Comparison of ENCODE assay signal across 11 cellular contexts in the genomic region with DNA sequence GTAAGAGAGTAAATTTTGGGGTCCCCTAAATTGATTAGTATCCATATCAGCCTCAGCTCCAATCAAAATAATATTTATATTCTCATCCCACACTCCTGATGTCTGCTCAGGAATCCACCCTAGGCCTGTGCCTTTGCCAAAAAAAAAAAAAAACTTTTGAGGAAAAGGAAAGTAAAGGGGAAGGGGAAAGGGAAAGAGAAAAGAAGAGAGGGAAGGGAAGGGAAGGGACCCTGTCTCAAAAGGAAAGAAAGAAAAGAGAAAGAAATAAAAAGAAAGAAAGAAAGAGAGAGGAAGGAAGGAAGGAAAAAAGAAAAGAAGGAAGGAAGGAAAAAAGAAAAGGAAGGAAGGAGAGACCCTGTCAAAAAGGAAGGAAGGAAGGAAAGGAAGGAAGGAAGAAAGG.
"Had no signal": no experiment of that assay in that cellular context is flagged by ENCODE, and none has a peak within 500 bp of the region (broad histone marks: within the 10 kb centered on the region; RNA-seq: fewer than 3 reads in every experiment).

No MANE protein-coding gene starts in this region.

- DNase-seq: cerebellar nuclear complex had no signal

- H3K27me3 ChIP-seq: brain microvascular endothelial cell, cardiac muscle cell had no signal

- H3K4me3 ChIP-seq: cardiac muscle cell, MG63, SJSA1 had no signal

- H3K36me3 Mint-ChIP-seq: activated naive CD4-positive, alpha-beta T cell treated with anti-CD3 and anti-CD28 coated beads, Interleukin-2, amount 10 ng/mL, durations not matched to agents 7 days and 5 days; activated naive CD8-positive, alpha-beta T cell treated with anti-CD3 and anti-CD28 coated beads for 36 hours had no signal

- H3K27ac ChIP-seq: brain microvascular endothelial cell, cardiac muscle cell, SJSA1 had no signal

- H3K27ac Mint-ChIP-seq: activated CD4-positive, alpha-beta memory T cell treated with anti-CD3 and anti-CD28 coated beads, Interleukin-2, amount 10 ng/mL, durations not matched to agents 7 days and 5 days; activated naive CD4-positive, alpha-beta T cell treated with anti-CD3 and anti-CD28 coated beads, Interleukin-2, amount 10 ng/mL, durations not matched to agents 7 days and 5 days; activated naive CD8-positive, alpha-beta T cell treated with anti-CD3 and anti-CD28 coated beads for 36 hours; activated T-cell treated with anti-CD3 and anti-CD28 coated beads, Interleukin-2, amount 50 U/mL, for 72 hours; activated T-helper 2 cell treated with anti-CD3 and anti-CD28 coated beads, Interferon-gamma antibody, Interleukin-2, Interleukin-4, amounts not matched to agents 10 μg/mL and 5 μg/mL and 100 μg/mL, durations not matched to agents 14 hours and 24 hours and 36 hours; T-helper 1 cell treated with Interleukin-12 subunit alpha and Interleukin-12 subunit beta and Interleukin-4 antibody, amounts not matched to agents 30 μg/mL and 1 μg/mL, for 36 hours had no signal

- H3K36me3 ChIP-seq: brain microvascular endothelial cell, cardiac muscle cell, MG63, SJSA1 had no signal

- H3K9me3 Mint-ChIP-seq: activated CD4-positive, alpha-beta memory T cell treated with anti-CD3 and anti-CD28 coated beads, Interleukin-2, amount 10 ng/mL, durations not matched to agents 7 days and 5 days; activated naive CD4-positive, alpha-beta T cell treated with anti-CD3 and anti-CD28 coated beads, Interleukin-2, amount 10 ng/mL, durations not matched to agents 7 days and 5 days; activated naive CD8-positive, alpha-beta T cell treated with anti-CD3 and anti-CD28 coated beads for 36 hours; activated T-cell treated with anti-CD3 and anti-CD28 coated beads, Interleukin-2, amount 50 U/mL, for 72 hours; activated T-helper 2 cell treated with anti-CD3 and anti-CD28 coated beads, Interferon-gamma antibody, Interleukin-2, Interleukin-4, amounts not matched to agents 10 μg/mL and 5 μg/mL and 100 μg/mL, durations not matched to agents 14 hours and 24 hours and 36 hours; T-helper 1 cell treated with Interleukin-12 subunit alpha and Interleukin-12 subunit beta and Interleukin-4 antibody, amounts not matched to agents 30 μg/mL and 1 μg/mL, for 36 hours had no signal

- H3K9me3 ChIP-seq: MG63, SJSA1 had no signal

- H3K4me3 Mint-ChIP-seq: activated CD4-positive, alpha-beta memory T cell treated with anti-CD3 and anti-CD28 coated beads, Interleukin-2, amount 10 ng/mL, durations not matched to agents 7 days and 5 days; activated naive CD4-positive, alpha-beta T cell treated with anti-CD3 and anti-CD28 coated beads, Interleukin-2, amount 10 ng/mL, durations not matched to agents 7 days and 5 days; activated naive CD8-positive, alpha-beta T cell treated with anti-CD3 and anti-CD28 coated beads for 36 hours; activated T-cell treated with anti-CD3 and anti-CD28 coated beads, Interleukin-2, amount 50 U/mL, for 72 hours; T-helper 1 cell treated with Interleukin-12 subunit alpha and Interleukin-12 subunit beta and Interleukin-4 antibody, amounts not matched to agents 30 μg/mL and 1 μg/mL, for 36 hours had no signal

- H3K4me1 Mint-ChIP-seq: activated naive CD4-positive, alpha-beta T cell treated with anti-CD3 and anti-CD28 coated beads, Interleukin-2, amount 10 ng/mL, durations not matched to agents 7 days and 5 days; activated naive CD8-positive, alpha-beta T cell treated with anti-CD3 and anti-CD28 coated beads for 36 hours had no signal

- H3K4me1 ChIP-seq: SJSA1 had no signal
